In the genomic region with DNA sequence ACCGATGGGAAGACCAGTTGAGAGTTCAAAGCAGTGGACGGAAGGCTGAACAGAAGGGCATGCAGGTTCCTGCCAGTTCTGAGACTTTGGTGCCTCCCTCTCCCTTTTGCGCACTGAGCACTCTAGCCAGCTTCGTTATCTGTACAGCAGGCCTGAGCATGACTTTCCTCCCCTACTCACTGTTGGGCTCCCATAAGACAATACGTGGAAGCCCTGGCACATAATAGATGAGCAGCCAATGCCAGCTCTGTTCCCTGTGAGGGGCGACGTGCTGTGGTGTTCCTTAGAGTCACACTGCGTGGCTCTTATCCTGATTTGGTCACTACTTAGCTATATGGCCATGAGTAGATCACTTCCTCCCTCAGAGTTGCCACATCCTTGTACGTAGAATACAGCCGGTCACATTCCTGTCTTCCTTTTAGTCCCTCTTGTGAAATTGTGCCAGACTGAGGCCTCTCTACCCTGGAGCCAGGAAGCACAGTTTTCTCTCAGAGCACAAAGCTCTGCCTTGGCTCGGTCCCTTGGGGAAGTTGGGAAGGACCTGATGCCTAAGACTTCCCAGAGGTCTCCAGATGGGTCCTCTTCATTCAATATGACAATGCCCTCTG, we compare ENCODE assay signal across 12 cellular contexts.
DNase-seq lines count a peak whose midpoint lies in the region; ATAC-seq, FAIRE-seq and TF ChIP-seq lines count a peak whose summit lies in the region.
"Had no signal": no experiment of that assay in that cellular context is flagged by ENCODE, and none has a peak within 500 bp of the region (broad histone marks: within the 10 kb centered on the region; RNA-seq: fewer than 3 reads in every experiment).

No MANE protein-coding gene starts in this region.

- TF ChIP-seq CTCF in gastrocnemius medialis (IDR thresholded peaks at IDR 0.05 in 4 of 5, conservative IDR thresholded peaks at IDR 0.05 in 1 of 5), result no peak

- H3K27me3 Mint-ChIP-seq in stimulated activated naive B cell treated with anti-CD40 and anti-IgM and Interleukin-4, amounts not matched to agents 10 μg/mL and 1 μg/mL and 100 μg/mL, for 72 hours, result no peaks in the 10 kb centered on the region
- H3K27me3 Mint-ChIP-seq in activated CD4-positive, alpha-beta memory T cell treated with anti-CD3 and anti-CD28 coated beads for 36 hours, result no peaks in the 10 kb centered on the region

- no peak overlapping the region for H3K4me3 Mint-ChIP-seq in stimulated activated naive B cell treated with anti-CD40 and anti-IgM and Interleukin-4, amounts not matched to agents 10 μg/mL and 1 μg/mL and 100 μg/mL, for 72 hours
- no peak overlapping the region for H3K4me3 Mint-ChIP-seq in activated CD4-positive, alpha-beta memory T cell treated with anti-CD3 and anti-CD28 coated beads for 36 hours
- H3K4me3 Mint-ChIP-seq: neural progenitor cell had no signal

- no peaks in the 10 kb centered on the region for H3K9me3 ChIP-seq in gastrocnemius medialis

- in situ Hi-C loops in SK-MEL-5 (cut with HindIII; ENCODE audit: low pct_unique_long_range_greater_than_20kb, low sequenced_read_pairs), result no loop called here
- in situ Hi-C loops in gastrocnemius medialis (cut with MboI; ENCODE audit: low sequenced_read_pairs in 4 of 4), result loop anchor here in 1 of 4 donors (25.0 kb wide), 1 partner anchor 240 kb away; no protein-coding TSS in a partner anchor

- H3K9me3 Mint-ChIP-seq in stimulated activated naive B cell treated with anti-CD40 and anti-IgM and Interleukin-4, amounts not matched to agents 10 μg/mL and 1 μg/mL and 100 μg/mL, for 72 hours, result peaks cover 0 to 6% of the 10 kb centered on the region in 2 donors
- no peaks in the 10 kb centered on the region for H3K9me3 Mint-ChIP-seq in activated CD4-positive, alpha-beta memory T cell treated with anti-CD3 and anti-CD28 coated beads for 36 hours

- no peaks in the 10 kb centered on the region for H3K36me3 Mint-ChIP-seq in stimulated activated naive B cell treated with anti-CD40 and anti-IgM and Interleukin-4, amounts not matched to agents 10 μg/mL and 1 μg/mL and 100 μg/mL, for 72 hours
- H3K36me3 Mint-ChIP-seq in activated CD4-positive, alpha-beta memory T cell treated with anti-CD3 and anti-CD28 coated beads for 36 hours, result no peaks in the 10 kb centered on the region
- H3K36me3 Mint-ChIP-seq: neural progenitor cell had no signal

- FAIRE-seq in GM12892 (lab: Jason Lieb, UNC), result peak; percentile 5

- TF ChIP-seq POLR2A in GM12892 (IDR thresholded peaks at IDR 0.05; ENCODE audit: low read depth, low read length) (no peak), gastrocnemius medialis (IDR thresholded peaks at IDR 0.05) (no peak)

- no peaks in the 10 kb centered on the region for H3K4me1 ChIP-seq in gastrocnemius medialis
- H3K4me1 ChIP-seq: neural progenitor cell had no signal

- peaks cover 13 to 17% of the 10 kb centered on the region in 2 donors for H3K4me1 Mint-ChIP-seq in stimulated activated naive B cell treated with anti-CD40 and anti-IgM and Interleukin-4, amounts not matched to agents 10 μg/mL and 1 μg/mL and 100 μg/mL, for 72 hours
- peaks cover 10% of the 10 kb centered on the region for H3K4me1 Mint-ChIP-seq in activated CD4-positive, alpha-beta memory T cell treated with anti-CD3 and anti-CD28 coated beads for 36 hours (ENCODE audit: low read depth)
- H3K4me1 Mint-ChIP-seq: neural progenitor cell had no signal

- CTCF ChIA-PET in activated CD4-positive, alpha-beta memory T cell treated with anti-CD3 and anti-CD28 coated beads for 36 hours (lab: Charles Lee), result no interaction called here

- H3K27me3 ChIP-seq in gastrocnemius medialis, result no peaks in the 10 kb centered on the region
- H3K27me3 ChIP-seq: neural progenitor cell had no signal

- POLR2A ChIA-PET in activated CD4-positive, alpha-beta memory T cell treated with anti-CD3 and anti-CD28 coated beads for 36 hours (lab: Charles Lee), result no interaction called here

- intact Hi-C loops in gastrocnemius medialis (cut with DNase I; ENCODE audit: low total_unique reads), result no loop called here
- intact Hi-C loops in activated CD4-positive, alpha-beta memory T cell treated with anti-CD3 and anti-CD28 coated beads for 36 hours (cut with micrococcal nuclease), result no loop called here

- ATAC-seq in gastrocnemius medialis, result peak; percentile 34 to 39
- ATAC-seq in stimulated activated naive B cell treated with anti-CD40 and anti-IgM and Interleukin-4, amounts not matched to agents 10 μg/mL and 1 μg/mL and 100 μg/mL, for 72 hours (replicated peaks), result no peak

- no peak for DNase-seq in GM12892 (ENCODE audit: insufficient read length)
- peak; percentile 61 for DNase-seq in SK-MEL-5 (ENCODE audit: low read depth, low spot score)
- DNase-seq in fibroblast of peridontal ligament (ENCODE audit: extremely low read depth), result peak; percentile 62
- DNase-seq in gastrocnemius medialis, result peak in 1 of 2 donors; percentile 22
- no peak for DNase-seq in stimulated activated naive B cell treated with anti-CD40 and anti-IgM and Interleukin-4, amounts not matched to agents 10 μg/mL and 1 μg/mL and 100 μg/mL, for 72 hours
- no peak for DNase-seq in activated CD4-positive, alpha-beta memory T cell treated with anti-CD3 and anti-CD28 coated beads for 36 hours
- DNase-seq in DMS 273 treated with DMSO at 0.1 percent for 48 hours (lab: John Stamatoyannopoulos, UW), result no peak
- DNase-seq in middle frontal gyrus (ENCODE audit: extremely low spot score, low spot score), result no peak
- DNase-seq: activated CD4-positive, alpha-beta T cell treated with anti-CD3 and anti-CD28 coated beads, Interleukin-2, amount 50 U/mL, for 48 hours; NCI-H69; stimulated activated CD4-positive, alpha-beta T cell treated with anti-CD3 and anti-CD28 coated beads, Interleukin-12 subunit alpha, Interleukin-12 subunit beta, amount 100 ng/mL, for 4 hours had no signal

- peak overlapping the region in 3 of 4 donors; percentile 10 to 22 (median 18) for H3K27ac ChIP-seq in gastrocnemius medialis
- H3K27ac ChIP-seq: neural progenitor cell had no signal

- H3K27ac Mint-ChIP-seq in stimulated activated naive B cell treated with anti-CD40 and anti-IgM and Interleukin-4, amounts not matched to agents 10 μg/mL and 1 μg/mL and 100 μg/mL, for 72 hours, result no peak overlapping the region
- H3K27ac Mint-ChIP-seq in activated CD4-positive, alpha-beta memory T cell treated with anti-CD3 and anti-CD28 coated beads for 36 hours, result no peak overlapping the region
- H3K27ac Mint-ChIP-seq: neural progenitor cell had no signal

- H3K4me3 ChIP-seq in gastrocnemius medialis, result no peak overlapping the region
- H3K4me3 ChIP-seq: neural progenitor cell had no signal

- no peaks in the 10 kb centered on the region for H3K36me3 ChIP-seq in gastrocnemius medialis
- H3K36me3 ChIP-seq: neural progenitor cell had no signal

Comparison
In these comparisons a context has a peak if more than half of its experiments do, and no peak if none do; other contexts are left out.
1. DNase-seq: peak in SK-MEL-5 (single experiment) and fibroblast of peridontal ligament (single experiment); none in GM12892 (single experiment), stimulated activated naive B cell treated with anti-CD40 and anti-IgM and Interleukin-4, amounts not matched to agents 10 μg/mL and 1 μg/mL and 100 μg/mL, for 72 hours (single experiment), activated CD4-positive, alpha-beta memory T cell treated with anti-CD3 and anti-CD28 coated beads for 36 hours (single experiment), DMS 273 treated with DMSO at 0.1 percent for 48 hours (single experiment) and middle frontal gyrus (single experiment).
2. ATAC-seq: peak in gastrocnemius medialis (2 of 2); none in stimulated activated naive B cell treated with anti-CD40 and anti-IgM and Interleukin-4, amounts not matched to agents 10 μg/mL and 1 μg/mL and 100 μg/mL, for 72 hours (0 of 2).